20 cellular contexts compared by ENCODE assay signal in the genomic region with DNA sequence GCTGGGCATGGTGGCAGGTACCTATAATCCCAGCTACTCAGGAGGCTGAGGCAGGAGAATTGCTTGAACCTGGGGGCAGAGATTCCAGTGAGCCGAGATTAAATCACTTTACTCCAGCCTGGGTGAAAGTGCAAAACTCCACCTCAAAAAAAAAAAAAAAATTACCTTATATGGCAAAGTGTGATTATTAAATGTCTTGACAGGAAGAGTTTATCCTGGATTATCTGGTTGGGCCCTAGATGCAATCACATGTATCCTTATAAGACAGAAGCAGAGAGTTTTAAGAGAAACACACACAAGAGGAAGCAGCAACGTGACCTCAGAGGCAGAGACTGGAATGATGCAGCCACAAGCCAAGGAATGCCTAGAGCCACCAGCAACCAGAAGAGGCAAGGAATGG.
A peak's percentile ranks its signal among the peaks of the same experiment; 100 is the strongest.
DNase-seq lines count a peak whose midpoint lies in the region; ATAC-seq and TF ChIP-seq lines count a peak whose summit lies in the region.
"Had no signal": no experiment of that assay in that cellular context is flagged by ENCODE, and none has a peak within 500 bp of the region (broad histone marks: within the 10 kb centered on the region; RNA-seq: fewer than 3 reads in every experiment).

No MANE protein-coding gene starts in this region.

- no peak for TF ChIP-seq CTCF in RWPE2 (IDR thresholded peaks at IDR 0.05; ENCODE audit: poor library complexity, severe bottlenecking)

- peak overlapping the region; percentile 22 for H3K27ac Mint-ChIP-seq in activated naive CD8-positive, alpha-beta T cell
- no peak overlapping the region for H3K27ac Mint-ChIP-seq in activated naive CD8-positive, alpha-beta T cell treated with anti-CD3 and anti-CD28 coated beads, Interleukin-2, amount 50 U/mL, for 24 hours
- peak overlapping the region; percentile 86 for H3K27ac Mint-ChIP-seq in stimulated activated effector memory CD8-positive, alpha-beta T cell treated with anti-CD3 and anti-CD28 coated beads, Interleukin-12 subunit alpha, Interleukin-12 subunit beta, amount 100 ng/mL, for 72 hours

- no peaks in the 10 kb centered on the region for H3K27me3 Mint-ChIP-seq in activated naive CD8-positive, alpha-beta T cell
- H3K27me3 Mint-ChIP-seq in activated naive CD8-positive, alpha-beta T cell treated with anti-CD3 and anti-CD28 coated beads, Interleukin-2, amount 50 U/mL, for 24 hours = no peaks in the 10 kb centered on the region

- no peak for DNase-seq in activated naive CD8-positive, alpha-beta T cell treated with anti-CD3 and anti-CD28 coated beads, Interleukin-2, amount 50 U/mL, for 24 hours
- no peak for DNase-seq in RWPE2 (ENCODE audit: low spot score)
- no peak for DNase-seq in stimulated activated effector memory CD8-positive, alpha-beta T cell treated with anti-CD3 and anti-CD28 coated beads, Interleukin-12 subunit alpha, Interleukin-12 subunit beta, amount 100 ng/mL, for 72 hours (ENCODE audit: low spot score in 2 of 2)
- no peak for DNase-seq in NCI-H526 treated with DMSO at 0.1 percent for 48 hours (lab: John Stamatoyannopoulos, UW)
- no peak for DNase-seq in DMS114 treated with DMSO at 0.1 percent for 48 hours (lab: John Stamatoyannopoulos, UW; ENCODE audit: unreplicated experiment)
- DNase-seq: activated CD4-positive, alpha-beta T cell treated with anti-CD3 and anti-CD28 coated beads, Interleukin-2, amount 50 U/mL, for 1 hour; activated naive CD4-positive, alpha-beta T cell; activated T-cell treated with anti-CD3 and anti-CD28 coated beads for 4 hours; effector CD8-positive, alpha-beta T cell; esophagus squamous epithelium; H7; kidney glomerular epithelial cell; NCI-H1092; NCI-H1930; NCI-H226 had no signal

- peaks cover 16% of the 10 kb centered on the region for H3K36me3 Mint-ChIP-seq in activated naive CD8-positive, alpha-beta T cell
- H3K36me3 Mint-ChIP-seq in activated naive CD8-positive, alpha-beta T cell treated with anti-CD3 and anti-CD28 coated beads, Interleukin-2, amount 50 U/mL, for 24 hours (ENCODE audit: low read depth) = peaks cover 10% of the 10 kb centered on the region
- peaks cover 24% of the 10 kb centered on the region for H3K36me3 Mint-ChIP-seq in stimulated activated effector memory CD8-positive, alpha-beta T cell treated with anti-CD3 and anti-CD28 coated beads, Interleukin-12 subunit alpha, Interleukin-12 subunit beta, amount 100 ng/mL, for 72 hours

- H3K36me3 ChIP-seq in RWPE2 (ENCODE audit: low read depth) (peaks cover under 1% of the 10 kb centered on the region), duodenal mucosa (ENCODE audit: control insufficient read depth in 1 of 2, insufficient read depth in 2 of 2, low read length in 2 of 2) (peaks cover 0 to 18% of the 10 kb centered on the region in 2 donors)

- peaks cover 48% of the 10 kb centered on the region for H3K4me1 Mint-ChIP-seq in activated naive CD8-positive, alpha-beta T cell (ENCODE audit: low read depth)
- peaks cover 46% of the 10 kb centered on the region for H3K4me1 Mint-ChIP-seq in activated naive CD8-positive, alpha-beta T cell treated with anti-CD3 and anti-CD28 coated beads, Interleukin-2, amount 50 U/mL, for 24 hours
- H3K4me1 Mint-ChIP-seq in stimulated activated effector memory CD8-positive, alpha-beta T cell treated with anti-CD3 and anti-CD28 coated beads, Interleukin-12 subunit alpha, Interleukin-12 subunit beta, amount 100 ng/mL, for 72 hours = peaks cover 62% of the 10 kb centered on the region

- ATAC-seq in activated naive CD8-positive, alpha-beta T cell treated with anti-CD3 and anti-CD28 coated beads, Interleukin-2, amount 50 U/mL, for 24 hours = no peak
- ATAC-seq in RWPE2 (ENCODE audit: low read depth) (no peak), GM19395 (IDR thresholded peaks at IDR 0.05; ENCODE audit: unreplicated experiment) (no peak)
- ATAC-seq in stimulated activated effector memory CD8-positive, alpha-beta T cell treated with anti-CD3 and anti-CD28 coated beads, Interleukin-12 subunit alpha, Interleukin-12 subunit beta, amount 100 ng/mL, for 72 hours = no peak

- H3K9me3 ChIP-seq in RWPE2 (ENCODE audit: severe bottlenecking) (no peaks in the 10 kb centered on the region), duodenal mucosa (ENCODE audit: control insufficient read depth in 1 of 2, low read length in 2 of 2) (no peaks in the 10 kb centered on the region)
- H3K9me3 ChIP-seq: esophagus squamous epithelium had no signal

- no peak overlapping the region for H3K9ac ChIP-seq in duodenal mucosa (ENCODE audit: low read depth in 1 of 2, low read length in 2 of 2)
- H3K9ac ChIP-seq: parathyroid adenoma had no signal

- H3K4me3 ChIP-seq in RWPE2 (ENCODE audit: severe bottlenecking) = no peak overlapping the region
- H3K4me3 ChIP-seq in duodenal mucosa (ENCODE audit: low read depth in 1 of 2, low read length in 2 of 2) = no peak overlapping the region
- H3K4me3 ChIP-seq: esophagus squamous epithelium had no signal

- no peaks in the 10 kb centered on the region for H3K9me3 Mint-ChIP-seq in activated naive CD8-positive, alpha-beta T cell (ENCODE audit: low read depth)
- no peaks in the 10 kb centered on the region for H3K9me3 Mint-ChIP-seq in activated naive CD8-positive, alpha-beta T cell treated with anti-CD3 and anti-CD28 coated beads, Interleukin-2, amount 50 U/mL, for 24 hours
- H3K9me3 Mint-ChIP-seq in stimulated activated effector memory CD8-positive, alpha-beta T cell treated with anti-CD3 and anti-CD28 coated beads, Interleukin-12 subunit alpha, Interleukin-12 subunit beta, amount 100 ng/mL, for 72 hours = no peaks in the 10 kb centered on the region

- H3K27ac ChIP-seq in RWPE2 (ENCODE audit: poor library complexity, severe bottlenecking) (peak overlapping the region; percentile 92), duodenal mucosa (ENCODE audit: low read depth, low read length) (peak overlapping the region; percentile 35)
- H3K27ac ChIP-seq: C4-2B, parathyroid adenoma had no signal

- H3K4me3 Mint-ChIP-seq in activated naive CD8-positive, alpha-beta T cell = no peak overlapping the region
- no peak overlapping the region for H3K4me3 Mint-ChIP-seq in activated naive CD8-positive, alpha-beta T cell treated with anti-CD3 and anti-CD28 coated beads, Interleukin-2, amount 50 U/mL, for 24 hours
- H3K4me3 Mint-ChIP-seq in stimulated activated effector memory CD8-positive, alpha-beta T cell treated with anti-CD3 and anti-CD28 coated beads, Interleukin-12 subunit alpha, Interleukin-12 subunit beta, amount 100 ng/mL, for 72 hours = peak overlapping the region; percentile 62

- no peaks in the 10 kb centered on the region for H3K27me3 ChIP-seq in RWPE2 (ENCODE audit: insufficient read depth, poor library complexity, severe bottlenecking)
- H3K27me3 ChIP-seq in duodenal mucosa (ENCODE audit: control insufficient read depth in 1 of 2, insufficient read depth in 2 of 2, low read length in 2 of 2) = no peaks in the 10 kb centered on the region
- H3K27me3 ChIP-seq: esophagus squamous epithelium had no signal

- H3K4me1 ChIP-seq in RWPE2 (ENCODE audit: insufficient read depth, poor library complexity, severe bottlenecking) = peaks cover 32% of the 10 kb centered on the region
- H3K4me1 ChIP-seq in duodenal mucosa (ENCODE audit: control insufficient read depth in 1 of 2, insufficient read depth in 2 of 2, low read length in 2 of 2) = peaks cover 49 to 52% of the 10 kb centered on the region in 2 donors
